ENCODE assay signal across 1 cellular context in genomic region chr3:167166594-167167253, GRCh38.
TF ChIP-seq lines count a peak whose summit lies in the region.

No MANE protein-coding gene starts in this region.

TF ChIP-seq in WTC11, 78 proteins besides CTCF, POLR2A, EP300 and RAD21 (continued from another document):
- TF ChIP-seq, protein P1, sequence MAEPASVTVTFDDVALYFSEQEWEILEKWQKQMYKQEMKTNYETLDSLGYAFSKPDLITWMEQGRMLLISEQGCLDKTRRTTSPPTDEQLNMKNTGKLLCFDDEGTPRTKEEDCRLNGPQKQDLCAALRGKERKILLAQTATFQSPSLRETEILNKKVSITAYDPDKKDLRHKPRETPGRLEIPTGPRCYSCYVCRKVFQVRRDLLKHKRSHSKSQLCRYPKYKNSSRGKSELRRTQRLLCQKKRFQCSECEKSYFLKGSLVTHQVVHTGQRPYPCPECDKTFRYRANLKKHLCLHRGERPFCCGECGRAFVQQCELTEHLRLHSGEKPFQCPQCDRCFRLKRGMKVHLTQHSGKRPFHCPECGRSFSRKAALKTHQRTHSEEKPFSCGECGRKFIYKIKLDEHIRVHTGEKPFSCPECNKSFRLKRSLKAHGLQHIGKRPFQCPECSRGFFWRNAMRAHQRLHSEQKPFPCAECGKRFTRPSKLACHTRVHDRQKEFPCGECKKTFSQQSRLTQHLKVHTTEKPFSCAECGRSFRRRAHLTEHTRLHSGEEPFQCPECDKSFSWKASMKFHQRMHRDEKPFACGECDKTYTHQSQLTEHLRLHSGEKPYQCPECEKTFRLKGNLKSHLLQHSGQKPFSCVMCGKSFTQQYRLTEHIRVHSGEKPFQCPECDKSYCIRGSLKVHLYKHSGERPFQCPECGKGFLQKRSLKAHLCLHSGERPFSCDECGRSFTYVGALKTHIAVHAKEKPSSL (CRISPR knock-in tag; conservative IDR thresholded peaks at IDR 0.05) = no peak
- TF ChIP-seq ZNF138 (CRISPR knock-in tag; conservative IDR thresholded peaks at IDR 0.05) = no peak
